ENCODE assay signal across 8 cellular contexts in the genomic region with DNA sequence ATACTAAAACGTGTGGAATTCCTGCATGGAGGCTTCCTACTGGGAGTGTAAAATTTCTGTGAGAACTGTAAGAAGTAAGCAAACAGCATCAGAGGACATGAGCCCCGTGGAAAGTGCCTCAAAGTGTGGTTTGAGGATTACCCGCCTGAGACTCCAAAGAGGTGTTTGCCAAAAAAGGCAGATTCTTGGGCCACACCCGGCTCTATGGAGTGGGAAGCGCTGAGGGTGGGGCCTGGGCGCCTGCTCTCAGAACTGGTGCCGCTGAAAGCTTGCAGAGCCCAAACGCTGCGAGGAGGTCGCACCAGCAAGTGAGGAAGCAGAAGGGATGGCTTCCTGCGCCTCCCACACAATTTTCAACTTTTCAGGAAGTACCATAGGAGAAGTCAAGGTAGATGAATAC. TPM values are rescaled to one million over a fixed set of nuclear protein-coding genes. Genes with fewer than 3 reads are reported as not detected.
DNase-seq lines count a peak whose midpoint lies in the region; ATAC-seq and TF ChIP-seq lines count a peak whose summit lies in the region.

No MANE protein-coding gene starts in this region.

- ATAC-seq in GM18511 (IDR thresholded peaks at IDR 0.05; ENCODE audit: unreplicated experiment) (no peak), HG03565 (IDR thresholded peaks at IDR 0.05; ENCODE audit: unreplicated experiment) (no peak)

- CTCF ChIA-PET in RWPE1 (lab: Yijun Ruan, JAX): interaction anchor here (0.9 to 5.3 kb wide), 14 partner anchors 13 to 201 kb away, joined by 3 to 35 read pairs (median 4); no protein-coding TSS in a partner anchor

- H3K27me3 ChIP-seq in dorsolateral prefrontal cortex (no peaks in the 10 kb centered on the region), neuron (ENCODE audit: insufficient read depth, low read length) (peaks cover 3% of the 10 kb centered on the region)

- POLR2A ChIA-PET in RWPE1 (lab: Yijun Ruan, JAX; ENCODE audit: low non-redundant PET): no interaction called here

- peak overlapping the region; percentile 11 for H2AFZ ChIP-seq in neuron (ENCODE audit: low read depth, low read length)

- TF ChIP-seq CTCF in RWPE1 (conservative IDR thresholded peaks at IDR 0.05; ENCODE audit: low read depth): no peak
- no peak for TF ChIP-seq CTCF in dorsolateral prefrontal cortex (IDR thresholded peaks at IDR 0.05 in 54 of 56, conservative IDR thresholded peaks at IDR 0.05 in 2 of 56; ENCODE audit: low read depth in 1 of 56, partially characterized antibody in 56 of 56)
- no peak for TF ChIP-seq CTCF in GM10266 (IDR thresholded peaks at IDR 0.05; ENCODE audit: control insufficient read depth, insufficient read depth, low read depth, missing control alignments)

- peak overlapping the region in 27 of 59 donors; percentile 5 to 54 (median 27) for H3K4me3 ChIP-seq in dorsolateral prefrontal cortex
- no peak overlapping the region for H3K4me3 ChIP-seq in neuron (ENCODE audit: low read length)

- H3K36me3 ChIP-seq in neuron (ENCODE audit: insufficient read depth, low read length): no peaks in the 10 kb centered on the region

- H3K9me3 ChIP-seq in neuron (ENCODE audit: low read length): no peaks in the 10 kb centered on the region

- intact Hi-C loops in dorsolateral prefrontal cortex (cut with DNase I): loop anchor here (5.0 to 10.0 kb wide), 5 partner anchors 90 to 403 kb away; a partner anchor contains a TSS

- H3K4me1 ChIP-seq in neuron (ENCODE audit: insufficient read depth, low read length): no peaks in the 10 kb centered on the region

- H3K27ac ChIP-seq in RWPE1 (peak overlapping the region; percentile 9; the same call in 1 of the 2 replicates), dorsolateral prefrontal cortex (peak overlapping the region in 57 of 59 donors; percentile 2 to 92 (median 77))

- DNase-seq in D341Med (ENCODE audit: low spot score) (peak; percentile 43), RWPE1 (ENCODE audit: low spot score) (no peak), dorsolateral prefrontal cortex (peak in 4 of 10 donors; percentile 41 to 56 (median 47)), NCI-H774 (lab: John Stamatoyannopoulos, UW) (no peak), GM10266 (ENCODE audit: extremely low spot score) (no peak)

RNA-seq across cellular contexts. Expression of a gene that starts 43.0 kb away (rescaled TPM):
- total RNA-seq in dorsolateral prefrontal cortex: 10 to 100 TPM; 10.2 to 38.9 (median 24.1) TPM
